Comparison of ENCODE assay signal across 2 cellular contexts in the genomic region with DNA sequence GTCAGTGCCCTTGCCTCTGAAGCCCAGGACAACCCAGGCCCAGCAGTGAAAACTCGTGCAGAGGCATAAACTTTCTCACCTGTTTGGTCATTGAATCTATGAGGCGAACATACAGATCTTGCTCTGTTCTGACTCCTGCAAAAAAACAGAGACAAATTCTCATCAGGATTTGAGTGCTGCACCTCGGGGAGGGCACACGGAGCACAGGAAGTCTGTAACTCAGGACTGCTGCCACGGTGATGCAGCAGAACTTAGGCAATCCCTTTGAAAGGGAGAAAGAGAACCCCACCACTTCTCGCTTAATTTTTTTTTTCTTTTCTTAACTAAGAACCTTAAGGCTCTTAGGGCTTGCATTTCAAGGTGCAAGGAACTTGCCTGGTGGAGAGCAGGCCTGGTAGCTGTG.
TF ChIP-seq lines count a peak whose summit lies in the region.

No MANE protein-coding gene starts in this region.

TF ChIP-seq in HEK293, 187 proteins besides CTCF, POLR2A, EP300 and RAD21:
- no peak for TF ChIP-seq ZSCAN5A (tag by site-specific recombination; IDR thresholded peaks at IDR 0.05)
- TF ChIP-seq, protein P1, sequence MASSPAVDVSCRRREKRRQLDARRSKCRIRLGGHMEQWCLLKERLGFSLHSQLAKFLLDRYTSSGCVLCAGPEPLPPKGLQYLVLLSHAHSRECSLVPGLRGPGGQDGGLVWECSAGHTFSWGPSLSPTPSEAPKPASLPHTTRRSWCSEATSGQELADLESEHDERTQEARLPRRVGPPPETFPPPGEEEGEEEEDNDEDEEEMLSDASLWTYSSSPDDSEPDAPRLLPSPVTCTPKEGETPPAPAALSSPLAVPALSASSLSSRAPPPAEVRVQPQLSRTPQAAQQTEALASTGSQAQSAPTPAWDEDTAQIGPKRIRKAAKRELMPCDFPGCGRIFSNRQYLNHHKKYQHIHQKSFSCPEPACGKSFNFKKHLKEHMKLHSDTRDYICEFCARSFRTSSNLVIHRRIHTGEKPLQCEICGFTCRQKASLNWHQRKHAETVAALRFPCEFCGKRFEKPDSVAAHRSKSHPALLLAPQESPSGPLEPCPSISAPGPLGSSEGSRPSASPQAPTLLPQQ (tag by site-specific recombination; IDR thresholded peaks at IDR 0.05), result peak; percentile 20; the same call in 1 of the 2 replicates
- TF ChIP-seq ZBTB17 (tag by site-specific recombination; IDR thresholded peaks at IDR 0.05), result peak; percentile 87
- TF ChIP-seq PRDM4 (tag by site-specific recombination; IDR thresholded peaks at IDR 0.05), result no peak

TF ChIP-seq in H1, 55 proteins besides CTCF, POLR2A, EP300 and RAD21:
- peak; percentile 61 for TF ChIP-seq RNF2 (IDR thresholded peaks at IDR 0.05; ENCODE audit: borderline replicate concordance, low read depth, low read length, missing control alignments, poor library complexity, severe bottlenecking)
- no peak for TF ChIP-seq HDAC2 (IDR thresholded peaks at IDR 0.05; ENCODE audit: borderline replicate concordance in 1 of 2, low read depth in 2 of 2, low read length in 2 of 2)
TF ChIP-seq in H1: peak in this region for 1.
